ENCODE assay signal across 1 cellular context in the genomic region with DNA sequence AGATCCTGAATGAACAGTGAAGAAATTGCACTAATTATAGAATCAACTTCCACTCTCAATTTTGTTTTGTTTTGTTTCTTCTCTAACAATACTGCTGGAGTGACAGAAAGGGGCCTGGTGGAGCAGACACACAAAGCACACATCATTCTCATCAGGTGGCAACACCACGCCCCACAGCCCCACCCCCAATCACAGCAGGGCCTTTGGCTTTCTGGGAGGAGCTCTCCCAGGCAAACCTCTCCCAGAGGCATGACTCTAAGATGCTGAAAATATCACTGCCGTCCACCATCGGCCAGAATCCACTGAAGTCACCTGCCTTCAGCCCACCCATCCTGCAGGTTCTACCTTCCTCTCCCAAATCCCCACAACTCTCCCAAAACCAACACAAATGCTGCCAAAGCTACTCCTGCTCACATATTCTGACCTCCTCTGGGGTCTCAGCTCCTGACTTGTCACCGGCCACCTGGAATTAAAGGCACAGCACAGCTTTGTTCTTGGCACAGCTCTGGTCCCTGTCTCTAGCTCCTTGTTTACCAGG.
TF ChIP-seq lines count a peak whose summit lies in the region.

No MANE protein-coding gene starts in this region.

TF ChIP-seq in WTC11, 78 proteins besides CTCF, POLR2A, EP300 and RAD21 (continued from another document):
- TF ChIP-seq, protein P1, sequence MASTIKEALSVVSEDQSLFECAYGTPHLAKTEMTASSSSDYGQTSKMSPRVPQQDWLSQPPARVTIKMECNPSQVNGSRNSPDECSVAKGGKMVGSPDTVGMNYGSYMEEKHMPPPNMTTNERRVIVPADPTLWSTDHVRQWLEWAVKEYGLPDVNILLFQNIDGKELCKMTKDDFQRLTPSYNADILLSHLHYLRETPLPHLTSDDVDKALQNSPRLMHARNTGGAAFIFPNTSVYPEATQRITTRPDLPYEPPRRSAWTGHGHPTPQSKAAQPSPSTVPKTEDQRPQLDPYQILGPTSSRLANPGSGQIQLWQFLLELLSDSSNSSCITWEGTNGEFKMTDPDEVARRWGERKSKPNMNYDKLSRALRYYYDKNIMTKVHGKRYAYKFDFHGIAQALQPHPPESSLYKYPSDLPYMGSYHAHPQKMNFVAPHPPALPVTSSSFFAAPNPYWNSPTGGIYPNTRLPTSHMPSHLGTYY (CRISPR knock-in tag; IDR thresholded peaks at IDR 0.05), result no peak
- TF ChIP-seq SOX15 (CRISPR knock-in tag; IDR thresholded peaks at IDR 0.05), result no peak
- TF ChIP-seq, protein P2, sequence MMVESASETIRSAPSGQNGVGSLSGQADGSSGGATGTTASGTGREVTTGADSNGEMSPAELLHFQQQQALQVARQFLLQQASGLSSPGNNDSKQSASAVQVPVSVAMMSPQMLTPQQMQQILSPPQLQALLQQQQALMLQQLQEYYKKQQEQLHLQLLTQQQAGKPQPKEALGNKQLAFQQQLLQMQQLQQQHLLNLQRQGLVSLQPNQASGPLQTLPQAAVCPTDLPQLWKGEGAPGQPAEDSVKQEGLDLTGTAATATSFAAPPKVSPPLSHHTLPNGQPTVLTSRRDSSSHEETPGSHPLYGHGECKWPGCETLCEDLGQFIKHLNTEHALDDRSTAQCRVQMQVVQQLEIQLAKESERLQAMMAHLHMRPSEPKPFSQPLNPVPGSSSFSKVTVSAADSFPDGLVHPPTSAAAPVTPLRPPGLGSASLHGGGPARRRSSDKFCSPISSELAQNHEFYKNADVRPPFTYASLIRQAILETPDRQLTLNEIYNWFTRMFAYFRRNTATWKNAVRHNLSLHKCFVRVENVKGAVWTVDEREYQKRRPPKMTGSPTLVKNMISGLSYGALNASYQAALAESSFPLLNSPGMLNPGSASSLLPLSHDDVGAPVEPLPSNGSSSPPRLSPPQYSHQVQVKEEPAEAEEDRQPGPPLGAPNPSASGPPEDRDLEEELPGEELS (CRISPR knock-in tag; IDR thresholded peaks at IDR 0.05), result no peak
- no peak for TF ChIP-seq ZNF396 (CRISPR knock-in tag; IDR thresholded peaks at IDR 0.05; ENCODE audit: borderline replicate concordance)
- no peak for TF ChIP-seq FOXP1 (CRISPR knock-in tag; IDR thresholded peaks at IDR 0.05; ENCODE audit: borderline replicate concordance)
- TF ChIP-seq, protein P3, sequence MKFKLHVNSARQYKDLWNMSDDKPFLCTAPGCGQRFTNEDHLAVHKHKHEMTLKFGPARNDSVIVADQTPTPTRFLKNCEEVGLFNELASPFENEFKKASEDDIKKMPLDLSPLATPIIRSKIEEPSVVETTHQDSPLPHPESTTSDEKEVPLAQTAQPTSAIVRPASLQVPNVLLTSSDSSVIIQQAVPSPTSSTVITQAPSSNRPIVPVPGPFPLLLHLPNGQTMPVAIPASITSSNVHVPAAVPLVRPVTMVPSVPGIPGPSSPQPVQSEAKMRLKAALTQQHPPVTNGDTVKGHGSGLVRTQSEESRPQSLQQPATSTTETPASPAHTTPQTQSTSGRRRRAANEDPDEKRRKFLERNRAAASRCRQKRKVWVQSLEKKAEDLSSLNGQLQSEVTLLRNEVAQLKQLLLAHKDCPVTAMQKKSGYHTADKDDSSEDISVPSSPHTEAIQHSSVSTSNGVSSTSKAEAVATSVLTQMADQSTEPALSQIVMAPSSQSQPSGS (CRISPR knock-in tag; IDR thresholded peaks at IDR 0.05; ENCODE audit: borderline replicate concordance, low read depth), result no peak
- TF ChIP-seq, protein P4, sequence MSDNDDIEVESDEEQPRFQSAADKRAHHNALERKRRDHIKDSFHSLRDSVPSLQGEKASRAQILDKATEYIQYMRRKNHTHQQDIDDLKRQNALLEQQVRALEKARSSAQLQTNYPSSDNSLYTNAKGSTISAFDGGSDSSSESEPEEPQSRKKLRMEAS (CRISPR knock-in tag; IDR thresholded peaks at IDR 0.05), result no peak
- TF ChIP-seq, protein P5, sequence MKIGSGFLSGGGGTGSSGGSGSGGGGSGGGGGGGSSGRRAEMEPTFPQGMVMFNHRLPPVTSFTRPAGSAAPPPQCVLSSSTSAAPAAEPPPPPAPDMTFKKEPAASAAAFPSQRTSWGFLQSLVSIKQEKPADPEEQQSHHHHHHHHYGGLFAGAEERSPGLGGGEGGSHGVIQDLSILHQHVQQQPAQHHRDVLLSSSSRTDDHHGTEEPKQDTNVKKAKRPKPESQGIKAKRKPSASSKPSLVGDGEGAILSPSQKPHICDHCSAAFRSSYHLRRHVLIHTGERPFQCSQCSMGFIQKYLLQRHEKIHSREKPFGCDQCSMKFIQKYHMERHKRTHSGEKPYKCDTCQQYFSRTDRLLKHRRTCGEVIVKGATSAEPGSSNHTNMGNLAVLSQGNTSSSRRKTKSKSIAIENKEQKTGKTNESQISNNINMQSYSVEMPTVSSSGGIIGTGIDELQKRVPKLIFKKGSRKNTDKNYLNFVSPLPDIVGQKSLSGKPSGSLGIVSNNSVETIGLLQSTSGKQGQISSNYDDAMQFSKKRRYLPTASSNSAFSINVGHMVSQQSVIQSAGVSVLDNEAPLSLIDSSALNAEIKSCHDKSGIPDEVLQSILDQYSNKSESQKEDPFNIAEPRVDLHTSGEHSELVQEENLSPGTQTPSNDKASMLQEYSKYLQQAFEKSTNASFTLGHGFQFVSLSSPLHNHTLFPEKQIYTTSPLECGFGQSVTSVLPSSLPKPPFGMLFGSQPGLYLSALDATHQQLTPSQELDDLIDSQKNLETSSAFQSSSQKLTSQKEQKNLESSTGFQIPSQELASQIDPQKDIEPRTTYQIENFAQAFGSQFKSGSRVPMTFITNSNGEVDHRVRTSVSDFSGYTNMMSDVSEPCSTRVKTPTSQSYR (CRISPR knock-in tag; IDR thresholded peaks at IDR 0.05), result no peak
- TF ChIP-seq, protein P6, sequence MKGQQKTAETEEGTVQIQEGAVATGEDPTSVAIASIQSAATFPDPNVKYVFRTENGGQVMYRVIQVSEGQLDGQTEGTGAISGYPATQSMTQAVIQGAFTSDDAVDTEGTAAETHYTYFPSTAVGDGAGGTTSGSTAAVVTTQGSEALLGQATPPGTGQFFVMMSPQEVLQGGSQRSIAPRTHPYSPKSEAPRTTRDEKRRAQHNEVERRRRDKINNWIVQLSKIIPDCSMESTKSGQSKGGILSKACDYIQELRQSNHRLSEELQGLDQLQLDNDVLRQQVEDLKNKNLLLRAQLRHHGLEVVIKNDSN (CRISPR knock-in tag; IDR thresholded peaks at IDR 0.05), result no peak
- TF ChIP-seq GABPB1 (CRISPR knock-in tag; IDR thresholded peaks at IDR 0.05), result no peak
- no peak for TF ChIP-seq ZNF423 (CRISPR knock-in tag; IDR thresholded peaks at IDR 0.05)
- no peak for TF ChIP-seq SMAD3 (CRISPR knock-in tag; IDR thresholded peaks at IDR 0.05; ENCODE audit: borderline replicate concordance)
- TF ChIP-seq ZNF263 (CRISPR knock-in tag; IDR thresholded peaks at IDR 0.05; ENCODE audit: low read depth), result no peak
TF ChIP-seq in WTC11: peak in this region for 0.
